Comparison of ENCODE assay signal across 8 cellular contexts in genomic region chr6:99119109-99120031, GRCh38.
A peak's percentile ranks its signal among the peaks of the same experiment; 100 is the strongest.
DNase-seq lines count a peak whose midpoint lies in the region; ATAC-seq and TF ChIP-seq lines count a peak whose summit lies in the region.

No MANE protein-coding gene starts in this region.

- H3K36me3 Mint-ChIP-seq in T-helper 2 cell treated with Interferon-gamma antibody and Interleukin-4, amounts not matched to agents 5 μg/mL and 100 μg/mL, for 36 hours (ENCODE audit: low read depth), result no peaks in the 10 kb centered on the region

- H3K27me3 Mint-ChIP-seq in T-helper 2 cell treated with Interferon-gamma antibody and Interleukin-4, amounts not matched to agents 5 μg/mL and 100 μg/mL, for 36 hours (ENCODE audit: low read depth), result peaks cover 11% of the 10 kb centered on the region

- CTCF ChIA-PET in AG04449 (lab: Yijun Ruan, JAX), result interaction anchor here (0.6 to 2.1 kb wide), 24 partner anchors 9 to 1681 kb away, joined by 3 to 23 read pairs (median 3); no protein-coding TSS in a partner anchor

- DNase-seq in AG04449 (ENCODE audit: low read depth, low spot score), result no peak
- peak; percentile 44 for DNase-seq in GM12865 (ENCODE audit: low read depth)
- peak; percentile 33 for DNase-seq in NCI-H1436 treated with DMSO at 0.1 percent for 48 hours (lab: John Stamatoyannopoulos, UW)
- peak; percentile 6 for DNase-seq in T-helper 2 cell treated with Interferon-gamma antibody and Interleukin-4, amounts not matched to agents 5 μg/mL and 100 μg/mL, for 36 hours (ENCODE audit: low spot score)
- DNase-seq in fibroblast of mammary gland (ENCODE audit: low read depth), result peak; percentile 48
- DNase-seq in non-pigmented ciliary epithelial cell (ENCODE audit: low read depth), result peak; percentile 8
- no peak for DNase-seq in central memory CD4-positive, alpha-beta T cell

- H3K9me3 Mint-ChIP-seq in T-helper 2 cell treated with Interferon-gamma antibody and Interleukin-4, amounts not matched to agents 5 μg/mL and 100 μg/mL, for 36 hours, result no peaks in the 10 kb centered on the region

- POLR2A ChIA-PET in AG04449 (lab: Yijun Ruan, JAX), result no interaction called here

- H3K4me1 Mint-ChIP-seq in T-helper 2 cell treated with Interferon-gamma antibody and Interleukin-4, amounts not matched to agents 5 μg/mL and 100 μg/mL, for 36 hours (ENCODE audit: low read depth), result no peaks in the 10 kb centered on the region

- ATAC-seq in HG02623 (IDR thresholded peaks at IDR 0.05; ENCODE audit: unreplicated experiment), result peak; percentile 59

- peak; percentile 61 for TF ChIP-seq CTCF in AG04449 (IDR thresholded peaks at IDR 0.05; ENCODE audit: insufficient read depth, low read length, missing control alignments)
- TF ChIP-seq CTCF in GM12865 (IDR thresholded peaks at IDR 0.05; ENCODE audit: insufficient read depth, low read depth, low read length, missing control alignments), result peak; percentile 62
- TF ChIP-seq CTCF in fibroblast of mammary gland (conservative IDR thresholded peaks at IDR 0.05; ENCODE audit: control insufficient read depth, insufficient read depth, low read depth, low read length), result peak; percentile 74

- H3K4me3 Mint-ChIP-seq in T-helper 2 cell treated with Interferon-gamma antibody and Interleukin-4, amounts not matched to agents 5 μg/mL and 100 μg/mL, for 36 hours, result no peak overlapping the region

- no peak overlapping the region for H3K27ac Mint-ChIP-seq in T-helper 2 cell treated with Interferon-gamma antibody and Interleukin-4, amounts not matched to agents 5 μg/mL and 100 μg/mL, for 36 hours

- H3K4me3 ChIP-seq in AG04449 (ENCODE audit: low read depth, low read length) (no peak overlapping the region), GM12865 (ENCODE audit: low read depth, low read length) (no peak overlapping the region), fibroblast of mammary gland (ENCODE audit: control insufficient read depth, low read depth, low read length) (no peak overlapping the region)

Comparison
In these comparisons a context has a peak if more than half of its experiments do, and no peak if none do; other contexts are left out.
1. DNase-seq: peak in GM12865 (single experiment), NCI-H1436 treated with DMSO at 0.1 percent for 48 hours (single experiment), T-helper 2 cell treated with Interferon-gamma antibody and Interleukin-4, amounts not matched to agents 5 μg/mL and 100 μg/mL, for 36 hours (single experiment), fibroblast of mammary gland (single experiment) and non-pigmented ciliary epithelial cell (single experiment); none in AG04449 (single experiment) and central memory CD4-positive, alpha-beta T cell (single experiment).
2. Peak in every context shown above with its lines, with median percentiles within 50 percentile points of each other: CTCF ChIP-seq.